17 cellular contexts compared by ENCODE assay signal in the genomic region with DNA sequence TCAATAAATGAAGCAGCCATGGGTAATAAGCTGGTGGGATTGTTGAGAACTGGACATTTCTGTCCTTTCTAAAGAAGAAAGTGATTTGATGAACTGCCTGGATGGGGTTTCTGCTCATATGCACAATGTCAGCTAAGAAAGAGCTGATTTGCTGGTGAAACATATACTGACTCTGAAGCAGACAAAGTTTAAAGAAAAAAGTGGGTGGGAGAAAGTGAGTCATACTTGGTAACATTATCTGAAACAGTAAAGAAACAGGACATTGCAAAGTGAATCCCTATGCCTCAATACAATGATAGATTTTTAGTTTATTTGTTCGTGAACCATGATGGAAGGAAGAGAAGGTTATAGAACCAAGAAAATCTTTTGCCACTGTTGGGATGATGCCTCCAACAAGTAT.
DNase-seq lines count a peak whose midpoint lies in the region; ATAC-seq and TF ChIP-seq lines count a peak whose summit lies in the region.
"Had no signal": no experiment of that assay in that cellular context is flagged by ENCODE, and none has a peak within 500 bp of the region (broad histone marks: within the 10 kb centered on the region; RNA-seq: fewer than 3 reads in every experiment).

No MANE protein-coding gene starts in this region.

- ATAC-seq in heart right ventricle = no peak
- ATAC-seq: activated T-cell treated with anti-CD3 and anti-CD28 coated beads, Interleukin-2, amount 50 U/mL, for 4 hours; GM12878; HepG2; naive thymus-derived CD4-positive, alpha-beta T cell; upper lobe of right lung had no signal

- no peak overlapping the region for H3K4me3 ChIP-seq in heart right ventricle
- H3K4me3 ChIP-seq: GM12878, upper lobe of right lung had no signal

- 85 to 97% methylated on average over 1 of the region's 1 CpG for WGBS in heart right ventricle, 2 donors

- peaks cover 11% of the 10 kb centered on the region for H3K36me3 Mint-ChIP-seq in T-helper 2 cell treated with Interferon-gamma antibody and Interleukin-4, amounts not matched to agents 5 μg/mL and 100 μg/mL, for 36 hours (ENCODE audit: low read depth)
- H3K36me3 Mint-ChIP-seq in progenitor cell of endocrine pancreas (ENCODE audit: insufficient read depth) = peaks cover 38% of the 10 kb centered on the region

- TF ChIP-seq CTCF in progenitor cell of endocrine pancreas (IDR thresholded peaks at IDR 0.05; ENCODE audit: unreplicated experiment) = no peak
- TF ChIP-seq CTCF in heart right ventricle (IDR thresholded peaks at IDR 0.05) = no peak

- H3K27me3 Mint-ChIP-seq in T-helper 2 cell treated with Interferon-gamma antibody and Interleukin-4, amounts not matched to agents 5 μg/mL and 100 μg/mL, for 36 hours (ENCODE audit: low read depth) = no peaks in the 10 kb centered on the region
- no peaks in the 10 kb centered on the region for H3K27me3 Mint-ChIP-seq in progenitor cell of endocrine pancreas

- peaks cover 0 to 38% (median 12%) of the 10 kb centered on the region in 9 donors for H3K4me1 ChIP-seq in heart right ventricle

- no peaks in the 10 kb centered on the region for H3K27me3 ChIP-seq in heart right ventricle
- H3K27me3 ChIP-seq: upper lobe of right lung had no signal

- DNase-seq in T-helper 2 cell treated with Interferon-gamma antibody and Interleukin-4, amounts not matched to agents 5 μg/mL and 100 μg/mL, for 36 hours (ENCODE audit: low spot score) = no peak
- DNase-seq in T-helper 2 cell = no peak
- peak; percentile 5 for DNase-seq in RKO (ENCODE audit: low spot score)
- peak; percentile 61 for DNase-seq in dermis blood vessel endothelial cell
- DNase-seq in progenitor cell of endocrine pancreas (ENCODE audit: low spot score, unreplicated experiment) = no peak
- DNase-seq in 8988T = no peak
- DNase-seq in heart right ventricle = no peak
- no peak for DNase-seq in stimulated activated CD4-positive, alpha-beta T cell treated with anti-CD3 and anti-CD28 coated beads, Interleukin-4, amount 100 ng/mL, for 24 hours
- DNase-seq: activated T-cell treated with anti-CD3 and anti-CD28 coated beads, Interleukin-2, amount 50 U/mL, for 4 hours; H7; kidney glomerular epithelial cell; naive thymus-derived CD4-positive, alpha-beta T cell; small intestine; upper lobe of right lung had no signal

- peak overlapping the region; percentile 64 for H3K27ac Mint-ChIP-seq in T-helper 2 cell treated with Interferon-gamma antibody and Interleukin-4, amounts not matched to agents 5 μg/mL and 100 μg/mL, for 36 hours
- H3K27ac Mint-ChIP-seq in progenitor cell of endocrine pancreas = peak overlapping the region; percentile 5

- H3K4me3 Mint-ChIP-seq in T-helper 2 cell treated with Interferon-gamma antibody and Interleukin-4, amounts not matched to agents 5 μg/mL and 100 μg/mL, for 36 hours = peak overlapping the region; percentile 8
- H3K4me3 Mint-ChIP-seq in progenitor cell of endocrine pancreas (ENCODE audit: low read depth) = no peak overlapping the region
- H3K4me3 Mint-ChIP-seq: activated T-cell treated with anti-CD3 and anti-CD28 coated beads, Interleukin-2, amount 50 U/mL, for 4 hours; naive thymus-derived CD4-positive, alpha-beta T cell had no signal

- no peak overlapping the region for H3K27ac ChIP-seq in heart right ventricle
- H3K27ac ChIP-seq: upper lobe of right lung, VCaP had no signal

- peaks cover 40% of the 10 kb centered on the region for H3K4me1 Mint-ChIP-seq in T-helper 2 cell treated with Interferon-gamma antibody and Interleukin-4, amounts not matched to agents 5 μg/mL and 100 μg/mL, for 36 hours (ENCODE audit: low read depth)
- H3K4me1 Mint-ChIP-seq in progenitor cell of endocrine pancreas (ENCODE audit: low read depth) = peaks cover 10% of the 10 kb centered on the region

- H3K36me3 ChIP-seq in heart right ventricle = peaks cover 0 to 64% (median 15%) of the 10 kb centered on the region in 9 donors

- no peaks in the 10 kb centered on the region for H3K9me3 ChIP-seq in heart right ventricle
- H3K9me3 ChIP-seq: upper lobe of right lung had no signal

- intact Hi-C loops in heart right ventricle (cut with DNase I) = loop anchor here in 1 of 10 donors (5.0 kb wide), 1 partner anchor 69 kb away; no protein-coding TSS in a partner anchor

- H3K9me3 Mint-ChIP-seq in T-helper 2 cell treated with Interferon-gamma antibody and Interleukin-4, amounts not matched to agents 5 μg/mL and 100 μg/mL, for 36 hours = peaks cover 14% of the 10 kb centered on the region
- H3K9me3 Mint-ChIP-seq in progenitor cell of endocrine pancreas (ENCODE audit: low read depth) = no peaks in the 10 kb centered on the region
- H3K9me3 Mint-ChIP-seq: activated T-cell treated with anti-CD3 and anti-CD28 coated beads, Interleukin-2, amount 50 U/mL, for 4 hours had no signal

Comparison
In these comparisons a context has a peak if more than half of its experiments do, and no peak if none do; other contexts are left out.
1. DNase-seq: peak in RKO (single experiment) and dermis blood vessel endothelial cell (single experiment); none in T-helper 2 cell treated with Interferon-gamma antibody and Interleukin-4, amounts not matched to agents 5 μg/mL and 100 μg/mL, for 36 hours (single experiment), T-helper 2 cell (0 of 5), progenitor cell of endocrine pancreas (single experiment), 8988T (single experiment), heart right ventricle (0 of 2) and stimulated activated CD4-positive, alpha-beta T cell treated with anti-CD3 and anti-CD28 coated beads, Interleukin-4, amount 100 ng/mL, for 24 hours (single experiment).